Comparison of ENCODE assay signal across 28 cellular contexts in the genomic region with DNA sequence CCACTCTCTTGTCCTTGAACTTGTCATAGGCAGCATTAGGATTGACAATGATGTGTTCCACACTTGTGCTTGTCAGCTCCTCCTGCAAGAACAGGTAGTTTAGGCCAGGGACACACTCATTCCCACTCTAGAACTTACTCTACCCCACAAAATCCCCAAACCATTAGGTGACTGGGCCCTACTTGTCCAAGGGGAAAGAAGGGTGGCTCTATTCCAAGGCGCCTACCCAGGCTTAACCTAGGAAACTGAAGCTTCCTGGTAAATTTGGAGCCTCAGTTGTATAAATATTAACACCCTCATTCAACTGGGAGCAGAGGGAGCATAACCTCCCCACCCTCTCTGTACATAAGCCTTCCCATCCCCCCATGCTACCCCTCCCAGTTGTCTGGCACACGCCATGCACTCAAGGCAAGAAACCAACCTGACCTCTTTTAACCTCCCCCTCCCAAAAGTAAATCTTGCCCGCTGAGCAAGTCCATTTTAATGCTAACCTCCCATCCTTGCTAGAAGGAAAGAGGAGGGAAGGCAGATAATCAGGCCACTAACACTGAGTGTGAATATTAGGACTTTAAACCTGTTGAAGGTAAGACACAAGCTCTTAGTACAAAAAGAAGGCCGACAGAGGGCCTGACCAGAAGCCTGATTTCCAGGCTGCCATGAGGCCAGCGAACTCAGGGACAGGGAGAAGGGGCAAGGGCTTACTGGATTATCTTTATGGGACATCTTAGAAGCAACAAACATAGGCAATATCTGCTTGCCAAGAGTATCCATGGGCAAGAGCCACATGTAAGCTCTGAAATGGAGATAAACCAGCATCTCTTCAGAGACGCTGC. TPM values are rescaled to one million over a fixed set of nuclear protein-coding genes. Genes with fewer than 3 reads are reported as not detected.
DNase-seq lines count a peak whose midpoint lies in the region; FAIRE-seq and TF ChIP-seq lines count a peak whose summit lies in the region.
"Had no signal": no experiment of that assay in that cellular context is flagged by ENCODE, and none has a peak within 500 bp of the region (broad histone marks: within the 10 kb centered on the region; RNA-seq: fewer than 3 reads in every experiment).

No MANE protein-coding gene starts in this region.

- H3K9me3 ChIP-seq in astrocyte (ENCODE audit: insufficient read depth, low read depth, low read length) (no peaks in the 10 kb centered on the region), thyroid gland (no peaks in the 10 kb centered on the region)
- H3K9me3 ChIP-seq: esophagus squamous epithelium, neutrophil, right lobe of liver had no signal

- no peak for TF ChIP-seq POLR2A in thyroid gland (IDR thresholded peaks at IDR 0.05)

- no peak overlapping the region for H3K27ac ChIP-seq in astrocyte (ENCODE audit: low read depth, low read length)
- no peak overlapping the region for H3K27ac ChIP-seq in thyroid gland
- H3K27ac ChIP-seq: cardiac muscle cell, esophagus squamous epithelium, hepatocyte, neutrophil, right lobe of liver had no signal

- H3K36me3 Mint-ChIP-seq in activated naive CD4-positive, alpha-beta T cell treated with anti-CD3 and anti-CD28 coated beads, Interleukin-2, amount 50 U/mL, for 24 hours, result peaks cover 4% of the 10 kb centered on the region
- H3K36me3 Mint-ChIP-seq in astrocyte (ENCODE audit: low read depth, unreplicated experiment), result peaks cover 29% of the 10 kb centered on the region

- peak overlapping the region; percentile 56 for H3K27ac Mint-ChIP-seq in activated naive CD4-positive, alpha-beta T cell treated with anti-CD3 and anti-CD28 coated beads, Interleukin-2, amount 50 U/mL, for 24 hours
- H3K27ac Mint-ChIP-seq in astrocyte (ENCODE audit: unreplicated experiment), result no peak overlapping the region
- H3K27ac Mint-ChIP-seq: B cell; memory B cell; progenitor cell of endocrine pancreas; stimulated activated memory B cell treated with anti-CD40 and anti-IgM and Interleukin-4, amounts not matched to agents 10 μg/mL and 1 μg/mL and 100 μg/mL, for 72 hours had no signal

- H3K36me3 ChIP-seq in astrocyte (ENCODE audit: insufficient read depth, low read length), result peaks cover 53% of the 10 kb centered on the region
- H3K36me3 ChIP-seq in thyroid gland, result peaks cover 41 to 52% of the 10 kb centered on the region in 2 donors

- TF ChIP-seq CTCF in astrocyte (IDR thresholded peaks at IDR 0.05; ENCODE audit: insufficient read depth, low read depth, low read length), result no peak
- no peak for TF ChIP-seq CTCF in thyroid gland (IDR thresholded peaks at IDR 0.05)

- H3K9ac ChIP-seq in astrocyte (ENCODE audit: low read length), result no peak overlapping the region

- H3K4me1 ChIP-seq in astrocyte (ENCODE audit: insufficient read depth, low read length) (no peaks in the 10 kb centered on the region), thyroid gland (peaks cover 10 to 16% of the 10 kb centered on the region in 2 donors)
- H3K4me1 ChIP-seq: right lobe of liver had no signal

- FAIRE-seq in astrocyte (lab: Jason Lieb, UNC), result no peak

- H3K4me3 ChIP-seq in astrocyte (ENCODE audit: insufficient read depth, low read depth, low read length), result no peak overlapping the region
- H3K4me3 ChIP-seq in thyroid gland (replicated peaks in 1 of 3), result no peak overlapping the region
- H3K4me3 ChIP-seq: cardiac muscle cell, esophagus squamous epithelium, hepatocyte, right lobe of liver had no signal

- intact Hi-C loops in thyroid gland (cut with DNase I), result no loop called here

- WGBS in thyroid gland, 2 donors, result 87 to 94% methylated on average over 6 of the region's 6 CpGs

- no peaks in the 10 kb centered on the region for H3K9me3 Mint-ChIP-seq in activated naive CD4-positive, alpha-beta T cell treated with anti-CD3 and anti-CD28 coated beads, Interleukin-2, amount 50 U/mL, for 24 hours
- no peaks in the 10 kb centered on the region for H3K9me3 Mint-ChIP-seq in astrocyte (ENCODE audit: unreplicated experiment)
- H3K9me3 Mint-ChIP-seq: activated naive CD4-positive, alpha-beta T cell treated with anti-CD3 and anti-CD28 coated beads, Interleukin-2, amount 50 U/mL, for 72 hours; activated T-cell treated with anti-CD3 and anti-CD28 coated beads, Interleukin-2, amount 50 U/mL, for 4 hours; memory B cell; stimulated activated memory B cell treated with anti-CD40 and anti-IgM and Interleukin-4, amounts not matched to agents 10 μg/mL and 1 μg/mL and 100 μg/mL, for 72 hours had no signal

- no peak for DNase-seq in activated naive CD4-positive, alpha-beta T cell (lab: John Stamatoyannopoulos, UW)
- DNase-seq in astrocyte (ENCODE audit: low read depth), result no peak
- peak; percentile 46 for DNase-seq in mucosa of gallbladder (ENCODE audit: low spot score)
- DNase-seq in NCI-H748 (lab: John Stamatoyannopoulos, UW; ENCODE audit: unreplicated experiment), result no peak
- DNase-seq in effector CD4-positive, alpha-beta T cell, result no peak
- DNase-seq in thyroid gland, result no peak
- no peak for DNase-seq in GOT3 (lab: John Stamatoyannopoulos, UW)
- DNase-seq: activated CD4-positive, alpha-beta T cell treated with anti-CD3 and anti-CD28 coated beads for 48 hours; activated T-cell treated with anti-CD3 and anti-CD28 coated beads, Interleukin-2, amount 50 U/mL, for 4 hours; aorta; esophagus squamous epithelium; foreskin melanocyte; GDM1; KG1; left cardiac atrium; NCI-H1417 treated with DMSO at 0.1 percent for 48 hours; NCI-H774; right lobe of liver; stimulated activated CD4-positive, alpha-beta T cell treated with anti-CD3 and anti-CD28 coated beads, Interleukin-4, amount 100 ng/mL, for 24 hours had no signal

- H3K4me1 Mint-ChIP-seq in activated naive CD4-positive, alpha-beta T cell treated with anti-CD3 and anti-CD28 coated beads, Interleukin-2, amount 50 U/mL, for 24 hours, result peaks cover 7% of the 10 kb centered on the region
- peaks cover 7% of the 10 kb centered on the region for H3K4me1 Mint-ChIP-seq in astrocyte (ENCODE audit: low read depth, unreplicated experiment)
- H3K4me1 Mint-ChIP-seq: B cell had no signal

- no peaks in the 10 kb centered on the region for H3K27me3 ChIP-seq in astrocyte (ENCODE audit: insufficient read depth, low read length)
- H3K27me3 ChIP-seq in thyroid gland, result no peaks in the 10 kb centered on the region
- H3K27me3 ChIP-seq: cardiac muscle cell, esophagus squamous epithelium, hepatocyte, neutrophil, right lobe of liver had no signal

- peaks cover 21% of the 10 kb centered on the region for H3K79me2 ChIP-seq in astrocyte (ENCODE audit: insufficient read depth, low read length)

- H2AFZ ChIP-seq in astrocyte (ENCODE audit: low read depth, low read length), result no peak overlapping the region
- H2AFZ ChIP-seq: hepatocyte had no signal

- H4K20me1 ChIP-seq in astrocyte (ENCODE audit: insufficient read depth, low read length), result peaks cover 57% of the 10 kb centered on the region

- no peak overlapping the region for H3K4me3 Mint-ChIP-seq in activated naive CD4-positive, alpha-beta T cell treated with anti-CD3 and anti-CD28 coated beads, Interleukin-2, amount 50 U/mL, for 24 hours
- H3K4me3 Mint-ChIP-seq in astrocyte (ENCODE audit: unreplicated experiment), result peak overlapping the region; percentile 64
- H3K4me3 Mint-ChIP-seq: activated T-cell treated with anti-CD3 and anti-CD28 coated beads, Interleukin-2, amount 50 U/mL, for 4 hours; B cell; memory B cell; stimulated activated memory B cell treated with anti-CD40 and anti-IgM and Interleukin-4, amounts not matched to agents 10 μg/mL and 1 μg/mL and 100 μg/mL, for 72 hours had no signal

- no peak overlapping the region for H3K4me2 ChIP-seq in astrocyte (ENCODE audit: low read length)
- H3K4me2 ChIP-seq: hepatocyte had no signal

- no peaks in the 10 kb centered on the region for H3K27me3 Mint-ChIP-seq in activated naive CD4-positive, alpha-beta T cell treated with anti-CD3 and anti-CD28 coated beads, Interleukin-2, amount 50 U/mL, for 24 hours
- H3K27me3 Mint-ChIP-seq in astrocyte (ENCODE audit: low read depth, unreplicated experiment), result no peaks in the 10 kb centered on the region
- H3K27me3 Mint-ChIP-seq: B cell; memory B cell; progenitor cell of endocrine pancreas; stimulated activated memory B cell treated with anti-CD40 and anti-IgM and Interleukin-4, amounts not matched to agents 10 μg/mL and 1 μg/mL and 100 μg/mL, for 72 hours had no signal

RNA-seq across cellular contexts. Expression of a gene that starts 11.0 kb away (rescaled TPM):
- 94.5 and 107 TPM in 2 replicates for total RNA-seq in astrocyte
- 135 TPM for total RNA-seq in mucosa of gallbladder
- total RNA-seq in thyroid gland, result 100 to 1,000 TPM; 164 to 199 (median 193) TPM

RNA-seq across cellular contexts. Expression of a gene that starts 13.4 kb away (rescaled TPM):
- total RNA-seq in astrocyte (55.3 and 58.5 TPM in 2 replicates), mucosa of gallbladder (115 TPM), thyroid gland (10 to 100 TPM; 18.9 to 59.7 (median 51.9) TPM)

RNA-seq across cellular contexts. Expression of a gene that starts 13.9 kb away (rescaled TPM):
- total RNA-seq in astrocyte, result 7.2 and 8.6 TPM in 2 replicates
- 0.81 TPM for total RNA-seq in mucosa of gallbladder
- under 1 TPM; 0.34 to 0.67 (median 0.51) TPM for total RNA-seq in thyroid gland

RNA-seq across cellular contexts. Expression of a gene that starts 15.7 kb away (rescaled TPM):
- total RNA-seq in astrocyte (42.6 and 45.1 TPM in 2 replicates), mucosa of gallbladder (24.6 TPM), thyroid gland (10 to 100 TPM; 44.5 to 71.3 (median 53.8) TPM)

RNA-seq across cellular contexts. Expression of a gene that starts 48.1 kb away (rescaled TPM):
- 351 and 384 TPM in 2 replicates for total RNA-seq in astrocyte
- 116 TPM for total RNA-seq in mucosa of gallbladder
- 100 to 1,000 TPM in 2 of 4 donors, 10 to 100 TPM in 2; 55.2 to 173 (median 97.8) TPM for total RNA-seq in thyroid gland
